In genomic region chr3:18681946-18682345, GRCh38 we compare ENCODE assay signal across 17 cellular contexts.
"Had no signal": no experiment of that assay in that cellular context is flagged by ENCODE, and none has a peak within 500 bp of the region (broad histone marks: within the 10 kb centered on the region; RNA-seq: fewer than 3 reads in every experiment).

No MANE protein-coding gene starts in this region.

- H3K4me3 ChIP-seq: gastrocnemius medialis, left ventricle myocardium inferior, stomach, vagina had no signal

- ATAC-seq: activated naive CD8-positive, alpha-beta T cell treated with anti-CD3 and anti-CD28 coated beads, Interleukin-2, amount 50 U/mL, for 24 hours; gastrocnemius medialis had no signal

- H3K9me3 Mint-ChIP-seq: brain, neural crest cell had no signal

- H3K36me3 ChIP-seq: gastrocnemius medialis, left ventricle myocardium inferior, stomach, vagina had no signal

- H3K4me1 Mint-ChIP-seq: brain had no signal

- H3K27ac Mint-ChIP-seq: activated naive CD8-positive, alpha-beta T cell treated with anti-CD3 and anti-CD28 coated beads, Interleukin-2, amount 50 U/mL, for 24 hours; brain had no signal

- DNase-seq: activated CD4-positive, CD25-positive, alpha-beta regulatory T cell; activated CD8-positive, alpha-beta memory T cell treated with anti-CD3 and anti-CD28 coated beads, Interleukin-2, amount 50 U/mL, for 48 hours; activated naive CD8-positive, alpha-beta T cell treated with anti-CD3 and anti-CD28 coated beads, Interleukin-2, amount 50 U/mL, for 24 hours; anterior cingulate cortex; caudate nucleus; gastrocnemius medialis; head of caudate nucleus; left ventricle myocardium inferior; SHP77 treated with DMSO at 0.1 percent for 48 hours; SK-N-SH; stimulated activated CD4-positive, alpha-beta T cell treated with anti-CD3 and anti-CD28 coated beads, Interleukin-12 subunit alpha, Interleukin-12 subunit beta, amount 100 ng/mL, for 4 hours; stomach; T1000; trophoblast cell had no signal

- H3K9me3 ChIP-seq: gastrocnemius medialis, left ventricle myocardium inferior, SK-N-SH, vagina had no signal

- H3K27me3 ChIP-seq: gastrocnemius medialis, stomach, vagina had no signal

- H3K27ac ChIP-seq: gastrocnemius medialis, left ventricle myocardium inferior, stomach, vagina had no signal

- H3K4me1 ChIP-seq: gastrocnemius medialis, left ventricle myocardium inferior, stomach, vagina had no signal

- H3K27me3 Mint-ChIP-seq: activated naive CD8-positive, alpha-beta T cell treated with anti-CD3 and anti-CD28 coated beads, Interleukin-2, amount 50 U/mL, for 24 hours; brain had no signal

- H3K4me3 Mint-ChIP-seq: activated naive CD8-positive, alpha-beta T cell treated with anti-CD3 and anti-CD28 coated beads, Interleukin-2, amount 50 U/mL, for 24 hours; brain; neural crest cell had no signal

- H3K36me3 Mint-ChIP-seq: brain had no signal
